Comparison of ENCODE assay signal across 9 cellular contexts in genomic region chr1:165075725-165076370, GRCh38.
DNase-seq lines count a peak whose midpoint lies in the region; ATAC-seq and TF ChIP-seq lines count a peak whose summit lies in the region.
"Had no signal": no experiment of that assay in that cellular context is flagged by ENCODE, and none has a peak within 500 bp of the region (broad histone marks: within the 10 kb centered on the region; RNA-seq: fewer than 3 reads in every experiment).

No MANE protein-coding gene starts in this region.

- H3K27me3 Mint-ChIP-seq in activated CD4-positive, alpha-beta T cell treated with anti-CD3 and anti-CD28 coated beads for 36 hours, result peaks cover 4% of the 10 kb centered on the region
- H3K27me3 Mint-ChIP-seq: activated naive CD8-positive, alpha-beta T cell treated with anti-CD3 and anti-CD28 coated beads, Interleukin-2, amount 10 ng/mL, durations not matched to agents 7 days and 5 days had no signal

- no peak for ATAC-seq in activated CD4-positive, alpha-beta T cell treated with anti-CD3 and anti-CD28 coated beads for 36 hours
- ATAC-seq in GM19035 (IDR thresholded peaks at IDR 0.05; ENCODE audit: unreplicated experiment) (no peak), HG03196 (IDR thresholded peaks at IDR 0.05; ENCODE audit: unreplicated experiment) (no peak), GM18870 (IDR thresholded peaks at IDR 0.05; ENCODE audit: unreplicated experiment) (no peak)

- DNase-seq in activated CD4-positive, alpha-beta T cell treated with anti-CD3 and anti-CD28 coated beads for 36 hours, result peak; percentile 15
- DNase-seq in activated CD4-positive, alpha-beta T cell treated with anti-CD3 and anti-CD28 coated beads for 1 hour, result no peak
- DNase-seq in NCI-H2081 treated with DMSO at 0.1 percent for 48 hours (lab: John Stamatoyannopoulos, UW) (peak; percentile 8), astrocyte of the cerebellum (ENCODE audit: low read depth) (no peak), left kidney (ENCODE audit: low read depth, low spot score) (peak; percentile 80)
- DNase-seq: activated naive CD8-positive, alpha-beta T cell treated with anti-CD3 and anti-CD28 coated beads, Interleukin-2, amount 10 ng/mL, durations not matched to agents 7 days and 5 days had no signal

- TF ChIP-seq CTCF in astrocyte of the cerebellum (IDR thresholded peaks at IDR 0.05; ENCODE audit: low read depth, low read length, missing control alignments), result peak; percentile 78

- POLR2A ChIA-PET in activated CD4-positive, alpha-beta T cell treated with anti-CD3 and anti-CD28 coated beads for 36 hours (lab: Charles Lee), result no interaction called here

- no peak overlapping the region for H3K4me3 ChIP-seq in astrocyte of the cerebellum (ENCODE audit: low read depth, low read length)

- H3K36me3 Mint-ChIP-seq in activated CD4-positive, alpha-beta T cell treated with anti-CD3 and anti-CD28 coated beads for 36 hours (ENCODE audit: low read depth), result no peaks in the 10 kb centered on the region
- H3K36me3 Mint-ChIP-seq: activated naive CD8-positive, alpha-beta T cell treated with anti-CD3 and anti-CD28 coated beads, Interleukin-2, amount 10 ng/mL, durations not matched to agents 7 days and 5 days had no signal

- H3K9me3 Mint-ChIP-seq in activated CD4-positive, alpha-beta T cell treated with anti-CD3 and anti-CD28 coated beads for 36 hours (ENCODE audit: low read depth), result no peaks in the 10 kb centered on the region
- H3K9me3 Mint-ChIP-seq: activated naive CD8-positive, alpha-beta T cell treated with anti-CD3 and anti-CD28 coated beads, Interleukin-2, amount 10 ng/mL, durations not matched to agents 7 days and 5 days had no signal

- in situ Hi-C loops in astrocyte of the cerebellum (cut with HindIII; ENCODE audit: low sequenced_read_pairs), result no loop called here

- H3K4me1 Mint-ChIP-seq in activated CD4-positive, alpha-beta T cell treated with anti-CD3 and anti-CD28 coated beads for 36 hours, result no peaks in the 10 kb centered on the region
- H3K4me1 Mint-ChIP-seq: activated naive CD8-positive, alpha-beta T cell treated with anti-CD3 and anti-CD28 coated beads, Interleukin-2, amount 10 ng/mL, durations not matched to agents 7 days and 5 days had no signal

- no peak overlapping the region for H3K27ac Mint-ChIP-seq in activated CD4-positive, alpha-beta T cell treated with anti-CD3 and anti-CD28 coated beads for 36 hours
- H3K27ac Mint-ChIP-seq: activated naive CD8-positive, alpha-beta T cell treated with anti-CD3 and anti-CD28 coated beads, Interleukin-2, amount 10 ng/mL, durations not matched to agents 7 days and 5 days had no signal

- CTCF ChIA-PET in activated CD4-positive, alpha-beta T cell treated with anti-CD3 and anti-CD28 coated beads for 36 hours (lab: Charles Lee), result interaction anchor here (0.7 kb wide), 1 partner anchor 1358 kb away, joined by 4 read pairs; no protein-coding TSS in a partner anchor

- intact Hi-C loops in activated CD4-positive, alpha-beta T cell treated with anti-CD3 and anti-CD28 coated beads for 36 hours (cut with DNase I, micrococcal nuclease), result no loop called here

- no peak overlapping the region for H3K4me3 Mint-ChIP-seq in activated CD4-positive, alpha-beta T cell treated with anti-CD3 and anti-CD28 coated beads for 36 hours
- H3K4me3 Mint-ChIP-seq: activated naive CD8-positive, alpha-beta T cell treated with anti-CD3 and anti-CD28 coated beads, Interleukin-2, amount 10 ng/mL, durations not matched to agents 7 days and 5 days had no signal

Comparison
In these comparisons a context has a peak if more than half of its experiments do, and no peak if none do; other contexts are left out.
1. DNase-seq: peak in activated CD4-positive, alpha-beta T cell treated with anti-CD3 and anti-CD28 coated beads for 36 hours (single experiment), NCI-H2081 treated with DMSO at 0.1 percent for 48 hours (single experiment) and left kidney (single experiment); none in activated CD4-positive, alpha-beta T cell treated with anti-CD3 and anti-CD28 coated beads for 1 hour (single experiment) and astrocyte of the cerebellum (single experiment).